Comparison of ENCODE assay signal across 9 cellular contexts in the genomic region with DNA sequence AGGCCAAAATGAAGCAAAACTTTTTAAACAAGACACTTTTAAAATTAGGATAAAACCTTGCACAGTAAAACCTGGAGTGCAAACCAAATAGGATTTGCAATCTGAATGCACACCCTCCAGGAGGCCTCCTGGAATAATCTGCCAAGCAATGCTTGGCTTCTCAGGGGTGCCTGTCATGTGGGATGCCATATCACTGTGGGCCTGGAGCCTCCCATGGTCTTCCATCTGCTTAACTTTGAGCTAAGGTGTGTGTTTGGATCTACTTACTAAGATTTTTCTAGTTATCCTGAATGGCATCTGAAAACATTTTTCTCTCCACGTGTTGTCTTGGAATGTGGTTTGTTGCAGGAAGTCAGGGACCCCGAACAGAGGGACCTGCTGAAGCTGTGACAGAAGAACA. TPM values are rescaled to one million over a fixed set of nuclear protein-coding genes. Genes with fewer than 3 reads are reported as not detected.
"Had no signal": no experiment of that assay in that cellular context is flagged by ENCODE, and none has a peak within 500 bp of the region (broad histone marks: within the 10 kb centered on the region; RNA-seq: fewer than 3 reads in every experiment).

No MANE protein-coding gene starts in this region.

- H3K4me1 ChIP-seq: HAP-1 had no signal

- H3K9me3 ChIP-seq: HAP-1 had no signal

- H3K36me3 ChIP-seq: HAP-1 had no signal

- DNase-seq: GM23248, GOT3, H7, IMR-90 had no signal

- ATAC-seq: HCT116, K562 had no signal

- H3K4me3 ChIP-seq: GM23248, HAP-1, K562 had no signal

- H3K27ac ChIP-seq: GM23248 had no signal

RNA-seq across cellular contexts. Expression of a gene that starts 52.1 kb away (rescaled TPM):
- total RNA-seq: H4, HT-29, IMR-90, K562 had no signal
